8 cellular contexts compared by ENCODE assay signal in genomic region chr7:33128631-33128989, GRCh38. TPM values are rescaled to one million over a fixed set of nuclear protein-coding genes. Genes with fewer than 3 reads are reported as not detected.
A peak's percentile ranks its signal among the peaks of the same experiment; 100 is the strongest.
DNase-seq lines count a peak whose midpoint lies in the region; ATAC-seq lines count a peak whose summit lies in the region.

No MANE protein-coding gene starts in this region.

- intact Hi-C loops in activated CD4-positive, alpha-beta T cell treated with anti-CD3 and anti-CD28 coated beads for 36 hours (cut with DNase I, micrococcal nuclease), result loop anchor here in 1 of 2 experiments (2.0 to 5.0 kb wide), 4 partner anchors 20 to 634 kb away; partner anchors contain the start of genes AVL9, KBTBD2, NT5C3A and RP9

- CTCF ChIA-PET in activated CD4-positive, alpha-beta T cell treated with anti-CD3 and anti-CD28 coated beads for 36 hours (lab: Charles Lee), result interaction anchor here (0.6 to 1.3 kb wide), 5 partner anchors 19 to 282 kb away, joined by 3 to 4 read pairs (median 4); partner anchors contain the start of gene RP9

- ATAC-seq in activated CD4-positive, alpha-beta T cell treated with anti-CD3 and anti-CD28 coated beads for 36 hours, result no peak
- no peak for ATAC-seq in GM18517 (IDR thresholded peaks at IDR 0.05; ENCODE audit: unreplicated experiment)

- H3K4me1 Mint-ChIP-seq in activated CD4-positive, alpha-beta T cell treated with anti-CD3 and anti-CD28 coated beads for 36 hours, result peaks cover 16% of the 10 kb centered on the region

- peak overlapping the region; percentile 89 for H3K27ac Mint-ChIP-seq in activated CD4-positive, alpha-beta T cell treated with anti-CD3 and anti-CD28 coated beads for 36 hours

- H3K9me3 Mint-ChIP-seq in activated CD4-positive, alpha-beta T cell treated with anti-CD3 and anti-CD28 coated beads for 36 hours (ENCODE audit: low read depth), result no peaks in the 10 kb centered on the region

- peaks cover under 1% of the 10 kb centered on the region for H3K36me3 Mint-ChIP-seq in activated CD4-positive, alpha-beta T cell treated with anti-CD3 and anti-CD28 coated beads for 36 hours (ENCODE audit: low read depth)

- H3K4me3 Mint-ChIP-seq in activated CD4-positive, alpha-beta T cell treated with anti-CD3 and anti-CD28 coated beads for 36 hours, result peak overlapping the region; percentile 95

- no peak for DNase-seq in activated CD4-positive, alpha-beta T cell treated with anti-CD3 and anti-CD28 coated beads for 36 hours
- DNase-seq in activated CD4-positive, alpha-beta T cell treated with anti-CD3 and anti-CD28 coated beads, Interleukin-2, amount 50 U/mL, for 4 hours, result no peak
- DNase-seq in NCI-H1436 (lab: John Stamatoyannopoulos, UW), result no peak
- DNase-seq in stimulated activated naive CD4-positive, alpha-beta T cell (lab: John Stamatoyannopoulos, UW), result no peak

- POLR2A ChIA-PET in activated CD4-positive, alpha-beta T cell treated with anti-CD3 and anti-CD28 coated beads for 36 hours (lab: Charles Lee), result no interaction called here

- H3K27ac ChIP-seq in angular gyrus (ENCODE audit: low read depth, low read length), result peak overlapping the region; percentile 99
- H3K27ac ChIP-seq in layer of hippocampus (ENCODE audit: low read depth, low read length), result peak overlapping the region; percentile 98
- H3K27ac ChIP-seq in temporal lobe (ENCODE audit: low read depth, low read length), result peak overlapping the region; percentile 85

- no peaks in the 10 kb centered on the region for H3K27me3 Mint-ChIP-seq in activated CD4-positive, alpha-beta T cell treated with anti-CD3 and anti-CD28 coated beads for 36 hours

- no peaks in the 10 kb centered on the region for H3K27me3 ChIP-seq in layer of hippocampus (ENCODE audit: control insufficient read depth, insufficient read depth, low read length)

RNA-seq across cellular contexts. Expression of gene BBS9, which starts 0.8 kb away (rescaled TPM):
- 1 to 10 TPM; 4.1 to 9.9 TPM for total RNA-seq in activated CD4-positive, alpha-beta T cell treated with anti-CD3 and anti-CD28 coated beads for 36 hours
- 60.5 TPM for total RNA-seq in temporal lobe

RNA-seq across cellular contexts. Expression of gene RP9, which starts 19.4 kb away (rescaled TPM):
- total RNA-seq in activated CD4-positive, alpha-beta T cell treated with anti-CD3 and anti-CD28 coated beads for 36 hours, result 10 to 100 TPM; 17.2 to 19.2 TPM
- total RNA-seq in temporal lobe, result 5.7 TPM
